ENCODE assay signal across 12 cellular contexts in the genomic region with DNA sequence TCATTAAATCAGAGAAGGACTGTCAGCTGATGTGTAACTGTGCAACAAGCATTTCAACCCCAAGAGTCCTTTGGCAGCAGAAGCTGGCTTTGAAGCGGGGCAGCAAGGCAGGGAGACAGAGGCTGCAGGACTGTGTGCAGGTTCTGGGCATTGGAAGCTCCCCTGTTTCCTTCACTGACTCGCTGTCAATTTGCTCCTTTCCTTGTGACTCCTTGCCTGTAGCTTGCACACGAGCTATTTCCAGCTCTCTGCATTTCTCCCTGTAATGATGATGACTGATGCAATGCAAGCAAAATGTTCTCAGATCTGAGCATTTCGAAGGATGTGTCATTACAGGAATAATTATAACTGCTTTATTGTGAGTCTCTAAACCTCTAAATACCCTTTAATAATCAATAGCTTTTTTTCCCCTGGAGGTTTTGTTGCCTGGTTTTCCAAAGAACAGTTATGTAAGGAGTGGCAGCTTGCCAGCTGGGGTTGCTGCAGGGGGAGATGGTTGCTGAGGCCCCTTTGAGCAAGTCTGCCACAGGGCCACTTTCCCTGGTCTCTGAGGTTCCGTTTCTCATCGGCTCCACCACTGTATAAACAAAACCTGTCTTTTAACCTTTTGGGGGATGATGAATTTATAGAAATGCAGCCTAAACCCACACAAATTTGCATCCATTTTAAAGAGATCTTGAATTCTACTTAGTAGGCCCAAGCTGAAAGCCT. TPM values are rescaled to one million over a fixed set of nuclear protein-coding genes. Genes with fewer than 3 reads are reported as not detected.
DNase-seq lines count a peak whose midpoint lies in the region; ATAC-seq and TF ChIP-seq lines count a peak whose summit lies in the region.
"Had no signal": no experiment of that assay in that cellular context is flagged by ENCODE, and none has a peak within 500 bp of the region (broad histone marks: within the 10 kb centered on the region; RNA-seq: fewer than 3 reads in every experiment).

No MANE protein-coding gene starts in this region.

- H3K36me3 ChIP-seq in body of pancreas (replicated peaks in 1 of 2; ENCODE audit: insufficient read depth in 1 of 2, low read depth in 2 of 2), result no peaks in the 10 kb centered on the region
- H3K36me3 ChIP-seq: MG63 had no signal

- no peaks in the 10 kb centered on the region for H3K4me1 ChIP-seq in body of pancreas

- intact Hi-C loops in MCF 10A (cut with micrococcal nuclease) (no loop called here), body of pancreas (cut with DNase I) (no loop called here)

- CTCF ChIA-PET in MCF 10A (lab: Yijun Ruan, JAX), result interaction anchor here (0.9 kb wide), 1 partner anchor 13 kb away, joined by 3 read pairs; no protein-coding TSS in a partner anchor

- no peak overlapping the region for H3K4me3 ChIP-seq in body of pancreas
- H3K4me3 ChIP-seq: MG63 had no signal

- peak overlapping the region; percentile 84 for H3K27ac ChIP-seq in substantia nigra (ENCODE audit: low read depth, low read length, poor library complexity, severe bottlenecking)
- no peak overlapping the region for H3K27ac ChIP-seq in body of pancreas

- TF ChIP-seq POLR2A in body of pancreas (IDR thresholded peaks at IDR 0.05), result no peak

- 39 to 47% methylated on average over 6 of the region's 6 CpGs for WGBS in body of pancreas, 2 donors

- ATAC-seq in body of pancreas (no peak), GM21737 (IDR thresholded peaks at IDR 0.05; ENCODE audit: unreplicated experiment) (no peak)
- ATAC-seq: natural killer cell treated with Interleukin-12 subunit alpha and Interleukin-12 subunit beta and Interleukin-15 and Interleukin-18, amount 100 ng/mL, for 72 hours had no signal

- no peaks in the 10 kb centered on the region for H3K27me3 ChIP-seq in body of pancreas
- H3K27me3 ChIP-seq: MG63 had no signal

- DNase-seq in NCI-H2171 treated with DMSO at 0.1 percent for 48 hours (lab: John Stamatoyannopoulos, UW) (peak; percentile 8), NCI-H2171 (lab: John Stamatoyannopoulos, UW) (no peak), MCF 10A (ENCODE audit: unreplicated experiment) (no peak), inferior parietal cortex (ENCODE audit: extremely low spot score) (peak; percentile 73), substantia nigra (lab: John Stamatoyannopoulos, UW) (peak in 30 of 49 donors; percentile 7 to 49 (median 22)), NCI-H345 (lab: John Stamatoyannopoulos, UW) (no peak), body of pancreas (no peak)
- DNase-seq: cerebellar nuclear complex, MG63, NCI-H526 treated with DMSO at 0.1 percent for 48 hours had no signal

- H3K4me3 Mint-ChIP-seq in MCF 10A (ENCODE audit: unreplicated experiment), result no peak overlapping the region
- H3K4me3 Mint-ChIP-seq: natural killer cell treated with Interleukin-12 subunit alpha and Interleukin-12 subunit beta and Interleukin-15 and Interleukin-18, amount 100 ng/mL, for 72 hours had no signal

- peak overlapping the region; percentile 28 for H3K27ac Mint-ChIP-seq in MCF 10A (ENCODE audit: low read depth, unreplicated experiment)

- H3K9me3 Mint-ChIP-seq in MCF 10A (ENCODE audit: unreplicated experiment), result no peaks in the 10 kb centered on the region
- H3K9me3 Mint-ChIP-seq: natural killer cell treated with Interleukin-12 subunit alpha and Interleukin-12 subunit beta and Interleukin-15 and Interleukin-18, amount 100 ng/mL, for 72 hours had no signal

- no TSS peak for BruUV-seq in MCF 10A (replicated peaks; lab: Mats Ljungman, UMichigan)

- H3K27me3 Mint-ChIP-seq in MCF 10A (ENCODE audit: insufficient read depth, unreplicated experiment), result no peaks in the 10 kb centered on the region

- H3K4me1 Mint-ChIP-seq in MCF 10A (ENCODE audit: insufficient read depth, unreplicated experiment), result peaks cover 11% of the 10 kb centered on the region

- POLR2A ChIA-PET in MCF 10A (lab: Yijun Ruan, JAX), result interaction anchor here (1.3 to 1.5 kb wide), 3 partner anchors 14 to 710 kb away, joined by 3 to 4 read pairs (median 3); no protein-coding TSS in a partner anchor

- H3K9me3 ChIP-seq in body of pancreas, result no peaks in the 10 kb centered on the region
- H3K9me3 ChIP-seq: MG63 had no signal

- H3K36me3 Mint-ChIP-seq in MCF 10A (ENCODE audit: insufficient read depth, unreplicated experiment), result peaks cover 5% of the 10 kb centered on the region
- H3K36me3 Mint-ChIP-seq: natural killer cell treated with Interleukin-12 subunit alpha and Interleukin-12 subunit beta and Interleukin-15 and Interleukin-18, amount 100 ng/mL, for 72 hours had no signal

- TF ChIP-seq CTCF in MCF 10A (IDR thresholded peaks at IDR 0.05; ENCODE audit: unreplicated experiment) (no peak), body of pancreas (IDR thresholded peaks at IDR 0.05) (no peak)

RNA-seq across cellular contexts. Expression of a gene that starts 2.9 kb away (rescaled TPM):
- 0.83 and 1.9 TPM in 2 replicates for total RNA-seq in MCF 10A (2022)
- 100 to 1,000 TPM; 343 to 463 TPM for total RNA-seq in body of pancreas
- total RNA-seq: natural killer cell treated with Interleukin-12 subunit alpha and Interleukin-12 subunit beta and Interleukin-15 and Interleukin-18, amount 100 ng/mL, for 72 hours had no signal

RNA-seq across cellular contexts. Expression of a gene that starts 37.8 kb away (rescaled TPM):
- 53.0 and 68.6 TPM in 2 replicates for total RNA-seq in MCF 10A (2022)
- total RNA-seq in body of pancreas, result 10 to 100 TPM; 32.7 to 42.5 TPM

Comparison
In these comparisons a context has a peak if more than half of its experiments do, and no peak if none do; other contexts are left out.
1. DNase-seq: peak in NCI-H2171 treated with DMSO at 0.1 percent for 48 hours (single experiment), inferior parietal cortex (single experiment) and substantia nigra (30 of 49); none in NCI-H2171 (single experiment), MCF 10A (single experiment), NCI-H345 (single experiment) and body of pancreas (0 of 4).
2. RNA of a gene that starts 2.9 kb away (total RNA-seq): 343 to 463 TPM in body of pancreas; 0.83 to 1.9 TPM in MCF 10A; every median in the first group is over 100 times any median in the second.